In genomic region chr6:138428943-138429616, GRCh38 we compare ENCODE assay signal across 8 cellular contexts. TPM values are rescaled to one million over a fixed set of nuclear protein-coding genes. Genes with fewer than 3 reads are reported as not detected.
DNase-seq lines count a peak whose midpoint lies in the region; ATAC-seq, FAIRE-seq and TF ChIP-seq lines count a peak whose summit lies in the region.

No MANE protein-coding gene starts in this region.

- peaks cover 9% of the 10 kb centered on the region for H3K36me3 ChIP-seq in endodermal cell (ENCODE audit: control insufficient read depth, insufficient read depth, low read length)

- H3K4me3 ChIP-seq in endodermal cell (ENCODE audit: low read length): no peak overlapping the region

- no peaks in the 10 kb centered on the region for H3K27me3 ChIP-seq in endodermal cell (ENCODE audit: control insufficient read depth, insufficient read depth, low read length, poor library complexity, severe bottlenecking)

- H3K4me1 ChIP-seq in endodermal cell (ENCODE audit: control insufficient read depth, insufficient read depth, low read length): no peaks in the 10 kb centered on the region

- no peak for ATAC-seq in HG03280 (IDR thresholded peaks at IDR 0.05; ENCODE audit: unreplicated experiment)

- 72 to 80% methylated on average over 6 to 8 of the region's 8 CpGs for WGBS in endodermal cell (ENCODE audit: insufficient coverage in 1 of 2, insufficient read length in 1 of 2), 2 experiments

- peaks cover 9% of the 10 kb centered on the region for H3K36me3 Mint-ChIP-seq in endodermal cell (ENCODE audit: low read depth)

- peak; percentile 38 for FAIRE-seq in D721Med (lab: Jason Lieb, UNC)
- FAIRE-seq in HTR-8/SVneo (lab: Jason Lieb, UNC): peak; percentile 62

- H3K27me3 Mint-ChIP-seq in endodermal cell (ENCODE audit: insufficient read depth): no peaks in the 10 kb centered on the region

- H3K27ac Mint-ChIP-seq in endodermal cell: no peak overlapping the region

- no peaks in the 10 kb centered on the region for H3K9me3 ChIP-seq in endodermal cell (ENCODE audit: control insufficient read depth, low read length)

- H3K9me3 Mint-ChIP-seq in endodermal cell: no peaks in the 10 kb centered on the region

- no peak for DNase-seq in D721Med (ENCODE audit: insufficient read length, low spot score)
- DNase-seq in HTR-8/SVneo (ENCODE audit: insufficient read length, low spot score): peak; percentile 35
- DNase-seq in endodermal cell: no peak
- DNase-seq in middle frontal gyrus (ENCODE audit: extremely low spot score, low spot score): peak; percentile 40
- DNase-seq in stimulated activated CD4-positive, alpha-beta T cell treated with anti-CD3 and anti-CD28 coated beads, Interleukin-15, amount 100 ng/mL, for 24 hours: no peak
- no peak for DNase-seq in activated CD4-positive, alpha-beta T cell treated with anti-CD3 and anti-CD28 coated beads, Interleukin-2, amount 50 U/mL, for 4 hours

- no peak overlapping the region for H3K27ac ChIP-seq in endodermal cell (ENCODE audit: low read depth, low read length)

- no peaks in the 10 kb centered on the region for H3K4me1 Mint-ChIP-seq in endodermal cell

- H3K4me3 Mint-ChIP-seq in endodermal cell: no peak overlapping the region

- H3K9ac ChIP-seq in endodermal cell (ENCODE audit: extremely low read depth, low read length, poor library complexity, severe bottlenecking): no peak overlapping the region

- TF ChIP-seq CTCF in D721Med (IDR thresholded peaks at IDR 0.05; ENCODE audit: insufficient read depth, missing control alignments) (peak; percentile 65), endodermal cell (conservative IDR thresholded peaks at IDR 0.05) (peak; percentile 78)

TF ChIP-seq in PFSK-1, 5 proteins besides CTCF, POLR2A, EP300 and RAD21:
- TF ChIP-seq POLR2AphosphoS5 (IDR thresholded peaks at IDR 0.05; ENCODE audit: low read depth, low read length) (0 out of 2 replicates have a peak, but pooled peaks have one; percentile 5), SIN3A (IDR thresholded peaks at IDR 0.05; ENCODE audit: borderline replicate concordance, insufficient read depth, low read length) (no peak)

RNA-seq across cellular contexts. Expression of gene HEBP2, which starts 25.1 kb away (rescaled TPM):
- 106 TPM for polyA plus RNA-seq in PFSK-1 (2012; ENCODE audit: insufficient read length, low read depth)
- 10 to 100 TPM; 53.9 to 95.7 TPM for total RNA-seq in endodermal cell
- 43.0 TPM for polyA plus RNA-seq in endodermal cell (2013, experiment 1 of 2)
- 50.2 TPM for polyA plus RNA-seq in endodermal cell (2013, experiment 2 of 2)

RNA-seq across cellular contexts. Expression of gene SMIM28, which starts 51.4 kb away (rescaled TPM):
- polyA plus RNA-seq in PFSK-1 (2012; ENCODE audit: insufficient read length, low read depth): not detected
- under 1 TPM in 1 of 2 donors, not detected in 1; 0.33 TPM for total RNA-seq in endodermal cell
- not detected for polyA plus RNA-seq in endodermal cell (2013, experiment 1 of 2)
- not detected for polyA plus RNA-seq in endodermal cell (2013, experiment 2 of 2)

Comparison
In these comparisons a context has a peak if more than half of its experiments do, and no peak if none do; other contexts are left out.
1. DNase-seq: peak in HTR-8/SVneo (single experiment) and middle frontal gyrus (single experiment); none in D721Med (single experiment), endodermal cell (single experiment), stimulated activated CD4-positive, alpha-beta T cell treated with anti-CD3 and anti-CD28 coated beads, Interleukin-15, amount 100 ng/mL, for 24 hours (single experiment) and activated CD4-positive, alpha-beta T cell treated with anti-CD3 and anti-CD28 coated beads, Interleukin-2, amount 50 U/mL, for 4 hours (0 of 2).